ENCODE assay signal across 10 cellular contexts in genomic region chr1:31798433-31799195, GRCh38. TPM values are rescaled to one million over a fixed set of nuclear protein-coding genes. Genes with fewer than 3 reads are reported as not detected.
A peak's percentile ranks its signal among the peaks of the same experiment; 100 is the strongest.
DNase-seq lines count a peak whose midpoint lies in the region; ATAC-seq and TF ChIP-seq lines count a peak whose summit lies in the region.
"Had no signal": no experiment of that assay in that cellular context is flagged by ENCODE, and none has a peak within 500 bp of the region (broad histone marks: within the 10 kb centered on the region; RNA-seq: fewer than 3 reads in every experiment).

No MANE protein-coding gene starts in this region.

- H3K4me3 Mint-ChIP-seq in activated CD4-positive, alpha-beta memory T cell treated with anti-CD3 and anti-CD28 coated beads for 36 hours: no peak overlapping the region
- H3K4me3 Mint-ChIP-seq in activated CD4-positive, alpha-beta memory T cell treated with anti-CD3 and anti-CD28 coated beads, Interleukin-2, amount 10 ng/mL, durations not matched to agents 7 days and 5 days: no peak overlapping the region
- H3K4me3 Mint-ChIP-seq: T-helper 1 cell treated with Interleukin-12 subunit alpha and Interleukin-12 subunit beta and Interleukin-4 antibody, amounts not matched to agents 30 μg/mL and 1 μg/mL, for 36 hours had no signal

- H3K27ac ChIP-seq in RWPE1: peak overlapping the region; percentile 85

- DNase-seq in activated CD4-positive, alpha-beta memory T cell treated with anti-CD3 and anti-CD28 coated beads for 36 hours: peak; percentile 78
- no peak for DNase-seq in activated CD4-positive, alpha-beta memory T cell treated with anti-CD3 and anti-CD28 coated beads, Interleukin-2, amount 10 ng/mL, durations not matched to agents 7 days and 5 days
- peak; percentile 94 for DNase-seq in RWPE1 (ENCODE audit: low spot score)
- peak; percentile 75 for DNase-seq in fibroblast of the conjunctiva (ENCODE audit: low read depth)
- peak; percentile 63 for DNase-seq in stimulated activated CD8-positive, alpha-beta memory T cell treated with anti-CD3 and anti-CD28 coated beads, Interleukin-4, amount 100 ng/mL, for 48 hours

- no peaks in the 10 kb centered on the region for H3K9me3 Mint-ChIP-seq in activated CD4-positive, alpha-beta memory T cell treated with anti-CD3 and anti-CD28 coated beads for 36 hours
- no peaks in the 10 kb centered on the region for H3K9me3 Mint-ChIP-seq in activated CD4-positive, alpha-beta memory T cell treated with anti-CD3 and anti-CD28 coated beads, Interleukin-2, amount 10 ng/mL, durations not matched to agents 7 days and 5 days
- H3K9me3 Mint-ChIP-seq: T-helper 1 cell treated with Interleukin-12 subunit alpha and Interleukin-12 subunit beta and Interleukin-4 antibody, amounts not matched to agents 30 μg/mL and 1 μg/mL, for 36 hours had no signal

- intact Hi-C loops in activated CD4-positive, alpha-beta memory T cell treated with anti-CD3 and anti-CD28 coated beads for 36 hours (cut with micrococcal nuclease): no loop called here

- CTCF ChIA-PET in activated CD4-positive, alpha-beta memory T cell treated with anti-CD3 and anti-CD28 coated beads for 36 hours (lab: Charles Lee): interaction anchor here (0.6 to 3.2 kb wide), 3 partner anchors 10 to 338 kb away, joined by 3 to 24 read pairs (median 5); no protein-coding TSS in a partner anchor
- CTCF ChIA-PET in activated CD4-positive, alpha-beta memory T cell treated with anti-CD3 and anti-CD28 coated beads, Interleukin-2, amount 10 ng/mL, durations not matched to agents 7 days and 5 days (lab: Charles Lee): interaction anchor here (1.2 to 1.5 kb wide), 3 partner anchors 9 to 165 kb away, joined by 3 to 8 read pairs (median 3); no protein-coding TSS in a partner anchor
- CTCF ChIA-PET in RWPE1 (lab: Yijun Ruan, JAX): interaction anchor here (0.7 to 2.0 kb wide), 2 partner anchors 9 to 151 kb away, joined by 3 to 11 read pairs; no protein-coding TSS in a partner anchor

- POLR2A ChIA-PET in activated CD4-positive, alpha-beta memory T cell treated with anti-CD3 and anti-CD28 coated beads for 36 hours (lab: Charles Lee): interaction anchor here (1.0 kb wide), 1 partner anchor 9 kb away, joined by 3 read pairs; no protein-coding TSS in a partner anchor
- POLR2A ChIA-PET in activated CD4-positive, alpha-beta memory T cell treated with anti-CD3 and anti-CD28 coated beads, Interleukin-2, amount 10 ng/mL, durations not matched to agents 7 days and 5 days (lab: Charles Lee): no interaction called here
- POLR2A ChIA-PET in RWPE1 (lab: Yijun Ruan, JAX; ENCODE audit: low non-redundant PET): no interaction called here

- peaks cover 13% of the 10 kb centered on the region for H3K4me1 Mint-ChIP-seq in activated CD4-positive, alpha-beta memory T cell treated with anti-CD3 and anti-CD28 coated beads for 36 hours (ENCODE audit: low read depth)
- H3K4me1 Mint-ChIP-seq in activated CD4-positive, alpha-beta memory T cell treated with anti-CD3 and anti-CD28 coated beads, Interleukin-2, amount 10 ng/mL, durations not matched to agents 7 days and 5 days: peaks cover 9% of the 10 kb centered on the region

- no peaks in the 10 kb centered on the region for H3K36me3 Mint-ChIP-seq in activated CD4-positive, alpha-beta memory T cell treated with anti-CD3 and anti-CD28 coated beads for 36 hours
- H3K36me3 Mint-ChIP-seq in activated CD4-positive, alpha-beta memory T cell treated with anti-CD3 and anti-CD28 coated beads, Interleukin-2, amount 10 ng/mL, durations not matched to agents 7 days and 5 days (ENCODE audit: low read depth): no peaks in the 10 kb centered on the region

- H3K27me3 Mint-ChIP-seq in activated CD4-positive, alpha-beta memory T cell treated with anti-CD3 and anti-CD28 coated beads for 36 hours: peaks cover 3% of the 10 kb centered on the region
- peaks cover 15% of the 10 kb centered on the region for H3K27me3 Mint-ChIP-seq in activated CD4-positive, alpha-beta memory T cell treated with anti-CD3 and anti-CD28 coated beads, Interleukin-2, amount 10 ng/mL, durations not matched to agents 7 days and 5 days

- ATAC-seq in HG03565 (IDR thresholded peaks at IDR 0.05; ENCODE audit: unreplicated experiment) (no peak), HG03039 (IDR thresholded peaks at IDR 0.05; ENCODE audit: unreplicated experiment) (no peak), GM21447 (IDR thresholded peaks at IDR 0.05; ENCODE audit: unreplicated experiment) (no peak)

- H3K27ac Mint-ChIP-seq in activated CD4-positive, alpha-beta memory T cell treated with anti-CD3 and anti-CD28 coated beads for 36 hours: no peak overlapping the region
- no peak overlapping the region for H3K27ac Mint-ChIP-seq in activated CD4-positive, alpha-beta memory T cell treated with anti-CD3 and anti-CD28 coated beads, Interleukin-2, amount 10 ng/mL, durations not matched to agents 7 days and 5 days
- H3K27ac Mint-ChIP-seq: T-helper 1 cell treated with Interleukin-12 subunit alpha and Interleukin-12 subunit beta and Interleukin-4 antibody, amounts not matched to agents 30 μg/mL and 1 μg/mL, for 36 hours had no signal

- TF ChIP-seq CTCF in RWPE1 (conservative IDR thresholded peaks at IDR 0.05; ENCODE audit: low read depth): no peak

RNA-seq across cellular contexts. Expression of gene SPOCD1, which starts 17.2 kb away (rescaled TPM):
- total RNA-seq in activated CD4-positive, alpha-beta memory T cell treated with anti-CD3 and anti-CD28 coated beads for 36 hours: under 1 TPM; 0.73 to 0.78 TPM
- total RNA-seq in activated CD4-positive, alpha-beta memory T cell treated with anti-CD3 and anti-CD28 coated beads, Interleukin-2, amount 10 ng/mL, durations not matched to agents 7 days and 5 days: under 1 TPM; 0.08 to 0.15 TPM
- total RNA-seq: skeletal muscle tissue had no signal

RNA-seq across cellular contexts. Expression of gene ADGRB2, which starts 34.5 kb away (rescaled TPM):
- total RNA-seq in activated CD4-positive, alpha-beta memory T cell treated with anti-CD3 and anti-CD28 coated beads for 36 hours: 1 to 10 TPM; 1.6 to 1.7 TPM
- total RNA-seq in activated CD4-positive, alpha-beta memory T cell treated with anti-CD3 and anti-CD28 coated beads, Interleukin-2, amount 10 ng/mL, durations not matched to agents 7 days and 5 days: under 1 TPM; 0.68 to 0.81 TPM
